16 cellular contexts compared by ENCODE assay signal in the genomic region with DNA sequence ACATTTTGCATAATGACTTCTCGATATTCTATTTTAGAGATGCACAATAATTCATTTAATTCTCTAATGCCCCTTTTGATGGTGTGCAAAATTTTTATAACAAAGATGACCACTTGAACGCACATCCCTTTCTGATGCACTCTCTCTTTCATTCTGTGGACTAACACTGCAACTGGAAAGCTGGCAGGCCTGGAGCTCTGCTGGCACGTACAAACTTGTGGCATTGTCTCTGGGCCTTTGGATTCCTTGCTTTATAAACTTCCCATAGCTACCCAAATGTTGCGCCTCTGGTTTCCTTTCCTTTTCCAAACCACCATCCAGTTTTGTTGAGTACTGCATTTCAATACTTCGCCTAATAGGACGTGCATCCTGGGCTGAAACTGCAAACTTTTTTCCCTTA.
DNase-seq lines count a peak whose midpoint lies in the region; ATAC-seq and TF ChIP-seq lines count a peak whose summit lies in the region.
"Had no signal": no experiment of that assay in that cellular context is flagged by ENCODE, and none has a peak within 500 bp of the region (broad histone marks: within the 10 kb centered on the region; RNA-seq: fewer than 3 reads in every experiment).

No MANE protein-coding gene starts in this region.

- TF ChIP-seq POLR2A in uterus (IDR thresholded peaks at IDR 0.05) = no peak

- WGBS in right cardiac atrium = 80% methylated on average over 6 of the region's 6 CpGs

- H3K4me3 ChIP-seq in right cardiac atrium (ENCODE audit: low read length) (no peak overlapping the region), uterus (no peak overlapping the region)
- H3K4me3 ChIP-seq: GM23338 had no signal

- no peaks in the 10 kb centered on the region for H3K36me3 ChIP-seq in uterus

- ATAC-seq in left ventricle myocardium superior (peak; percentile 62), right cardiac atrium (no peak), GM19463 (IDR thresholded peaks at IDR 0.05; ENCODE audit: unreplicated experiment) (no peak)
- ATAC-seq: GM23338, HCT116 had no signal

- intact Hi-C loops in left ventricle myocardium superior (cut with micrococcal nuclease) = no loop called here
- intact Hi-C loops in right cardiac atrium (cut with DNase I) = no loop called here
- intact Hi-C loops in uterus (cut with DNase I; ENCODE audit: low total_unique reads) = no loop called here

- H3K9me3 ChIP-seq in right cardiac atrium (ENCODE audit: control insufficient read depth, low read length) (no peaks in the 10 kb centered on the region), uterus (no peaks in the 10 kb centered on the region)

- H3K27me3 ChIP-seq in right cardiac atrium (ENCODE audit: control insufficient read depth, insufficient read depth) = no peaks in the 10 kb centered on the region
- H3K27me3 ChIP-seq in uterus = no peaks in the 10 kb centered on the region

- H3K27ac ChIP-seq in right cardiac atrium (ENCODE audit: low read length) = no peak overlapping the region
- H3K27ac ChIP-seq in uterus = peak overlapping the region; percentile 15 to 26

- DNase-seq in left ventricle myocardium superior = peak; percentile 35
- no peak for DNase-seq in right cardiac atrium
- DNase-seq in RPMI7951 (ENCODE audit: low read depth) = peak; percentile 39
- no peak for DNase-seq in uterus
- no peak for DNase-seq in NCI-H748 treated with DMSO at 0.1 percent for 48 hours (lab: John Stamatoyannopoulos, UW)
- DNase-seq: C1 segment of cervical spinal cord; Calu3; CD4-positive, alpha-beta memory T cell; COR-L47; DMS53; DMS79 treated with DMSO at 0.1 percent for 48 hours; GF-D8; H9 had no signal

- TF ChIP-seq CTCF in uterus (IDR thresholded peaks at IDR 0.05) = no peak

- H3K4me1 ChIP-seq in right cardiac atrium (ENCODE audit: control insufficient read depth, insufficient read depth, low read length) (no peaks in the 10 kb centered on the region), uterus (no peaks in the 10 kb centered on the region)

Comparison
In these comparisons a context has a peak if more than half of its experiments do, and no peak if none do; other contexts are left out.
1. DNase-seq: peak in left ventricle myocardium superior (single experiment) and RPMI7951 (single experiment); none in right cardiac atrium (0 of 3), uterus (0 of 2) and NCI-H748 treated with DMSO at 0.1 percent for 48 hours (single experiment).